9 cellular contexts compared by ENCODE assay signal in the genomic region with DNA sequence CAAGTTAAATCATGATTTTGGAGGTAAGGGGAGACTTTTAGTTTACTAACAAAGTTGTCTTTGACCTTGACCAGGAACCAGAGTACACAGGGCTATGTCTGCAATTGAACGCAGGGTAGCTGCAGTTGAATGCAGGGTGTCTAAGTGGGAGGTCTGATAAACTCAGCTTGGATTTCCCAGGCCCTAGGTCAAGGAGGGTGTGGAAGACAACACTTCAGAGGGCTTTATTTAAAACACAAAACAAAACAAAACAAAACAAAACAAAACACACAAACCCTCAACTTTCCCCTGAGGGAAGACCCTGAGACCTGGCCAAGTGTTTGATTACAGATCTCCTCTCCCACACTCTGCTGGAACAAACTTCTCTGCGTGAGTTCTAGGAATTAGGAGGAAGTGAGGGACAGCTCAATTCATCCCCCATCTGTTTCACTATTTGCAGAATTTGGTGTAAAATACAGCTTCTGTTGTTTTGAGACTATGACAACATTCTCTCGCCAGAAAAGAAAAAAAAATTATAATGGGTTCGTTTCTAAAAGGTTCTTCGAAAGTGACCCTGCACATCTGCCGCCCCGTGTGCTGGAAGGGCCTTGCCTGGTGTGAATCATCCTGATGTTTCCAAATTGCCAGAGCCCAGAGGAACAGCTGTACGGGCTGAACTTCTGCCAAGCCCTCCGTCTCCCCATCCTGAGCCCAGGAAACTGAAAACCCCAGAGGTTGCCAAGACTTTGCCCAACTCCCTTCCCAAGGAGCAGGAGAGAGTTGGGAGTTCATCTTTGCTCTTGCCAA.
DNase-seq lines count a peak whose midpoint lies in the region; ATAC-seq and TF ChIP-seq lines count a peak whose summit lies in the region.
"Had no signal": no experiment of that assay in that cellular context is flagged by ENCODE, and none has a peak within 500 bp of the region (broad histone marks: within the 10 kb centered on the region; RNA-seq: fewer than 3 reads in every experiment).

No MANE protein-coding gene starts in this region.

- intact Hi-C loops in left cardiac atrium (cut with DNase I), result no loop called here
- intact Hi-C loops in stomach (cut with DNase I; ENCODE audit: low total_unique reads), result no loop called here
- intact Hi-C loops in activated naive CD4-positive, alpha-beta T cell treated with anti-CD3 and anti-CD28 coated beads for 36 hours (cut with micrococcal nuclease), result no loop called here

- peaks cover 10% of the 10 kb centered on the region for H3K27me3 Mint-ChIP-seq in WTC11 (ENCODE audit: low read depth)
- no peaks in the 10 kb centered on the region for H3K27me3 Mint-ChIP-seq in activated naive CD4-positive, alpha-beta T cell treated with anti-CD3 and anti-CD28 coated beads for 36 hours (ENCODE audit: low read depth)
- no peaks in the 10 kb centered on the region for H3K27me3 Mint-ChIP-seq in stimulated activated naive CD8-positive, alpha-beta T cell treated with anti-CD3 and anti-CD28 coated beads, Interleukin-15, amount 100 ng/mL, for 72 hours

- H4K20me1 ChIP-seq in Karpas-422 (ENCODE audit: insufficient read depth, low read depth, low read length), result no peaks in the 10 kb centered on the region

- DNase-seq in GM04503 (ENCODE audit: low read depth) (peak; percentile 13), WTC11 (ENCODE audit: low spot score) (no peak), left cardiac atrium (peak; percentile 70), stomach (peak; percentile 45), Karpas-422 (no peak), kidney tubule cell (ENCODE audit: low spot score) (no peak)
- DNase-seq in activated naive CD4-positive, alpha-beta T cell treated with anti-CD3 and anti-CD28 coated beads for 36 hours, result no peak
- no peak for DNase-seq in stimulated activated naive CD8-positive, alpha-beta T cell treated with anti-CD3 and anti-CD28 coated beads, Interleukin-15, amount 100 ng/mL, for 72 hours

- H3K36me3 ChIP-seq in stomach (no peaks in the 10 kb centered on the region), Karpas-422 (ENCODE audit: insufficient read depth, low read length) (no peaks in the 10 kb centered on the region)

- no peak overlapping the region for H3K9ac ChIP-seq in Karpas-422 (ENCODE audit: low read length)

- peak overlapping the region in 3 of 5 donors; percentile 17 to 43 (median 35) for H3K27ac ChIP-seq in stomach
- no peak overlapping the region for H3K27ac ChIP-seq in Karpas-422 (ENCODE audit: low read length)

- ATAC-seq in WTC11 (peak; percentile 69), left cardiac atrium (peak; percentile 86 to 95)
- ATAC-seq in stimulated activated naive CD8-positive, alpha-beta T cell treated with anti-CD3 and anti-CD28 coated beads, Interleukin-15, amount 100 ng/mL, for 72 hours, result no peak

- H3K27ac Mint-ChIP-seq in WTC11, result no peak overlapping the region
- no peak overlapping the region for H3K27ac Mint-ChIP-seq in activated naive CD4-positive, alpha-beta T cell treated with anti-CD3 and anti-CD28 coated beads for 36 hours
- H3K27ac Mint-ChIP-seq in stimulated activated naive CD8-positive, alpha-beta T cell treated with anti-CD3 and anti-CD28 coated beads, Interleukin-15, amount 100 ng/mL, for 72 hours, result peak overlapping the region in 1 of 2 donors; percentile 27
- H3K27ac Mint-ChIP-seq: T-helper 1 cell treated with Interleukin-12 subunit alpha and Interleukin-12 subunit beta and Interleukin-4 antibody, amounts not matched to agents 30 μg/mL and 1 μg/mL, for 36 hours had no signal

- peaks cover 12% of the 10 kb centered on the region for H3K4me1 Mint-ChIP-seq in WTC11
- H3K4me1 Mint-ChIP-seq in activated naive CD4-positive, alpha-beta T cell treated with anti-CD3 and anti-CD28 coated beads for 36 hours (ENCODE audit: low read depth), result no peaks in the 10 kb centered on the region
- H3K4me1 Mint-ChIP-seq in stimulated activated naive CD8-positive, alpha-beta T cell treated with anti-CD3 and anti-CD28 coated beads, Interleukin-15, amount 100 ng/mL, for 72 hours, result no peaks in the 10 kb centered on the region

- 41 to 69% (median 50%) methylated on average over 9 of the region's 9 CpGs for WGBS in stomach, 5 donors

- no peak for TF ChIP-seq POLR2A in stomach (IDR thresholded peaks at IDR 0.05)

- H3K9me3 Mint-ChIP-seq in WTC11, result no peaks in the 10 kb centered on the region
- H3K9me3 Mint-ChIP-seq in activated naive CD4-positive, alpha-beta T cell treated with anti-CD3 and anti-CD28 coated beads for 36 hours, result no peaks in the 10 kb centered on the region
- no peaks in the 10 kb centered on the region for H3K9me3 Mint-ChIP-seq in stimulated activated naive CD8-positive, alpha-beta T cell treated with anti-CD3 and anti-CD28 coated beads, Interleukin-15, amount 100 ng/mL, for 72 hours
- H3K9me3 Mint-ChIP-seq: T-helper 1 cell treated with Interleukin-12 subunit alpha and Interleukin-12 subunit beta and Interleukin-4 antibody, amounts not matched to agents 30 μg/mL and 1 μg/mL, for 36 hours had no signal

- H3K9me2 ChIP-seq in Karpas-422 (replicated peaks; ENCODE audit: insufficient read depth, low read length), result no peaks in the 10 kb centered on the region

- H3K9me3 ChIP-seq in stomach (no peaks in the 10 kb centered on the region), Karpas-422 (ENCODE audit: low read length) (no peaks in the 10 kb centered on the region)

- CTCF ChIA-PET in WTC11 (lab: Charles Lee), result no interaction called here
- CTCF ChIA-PET in activated naive CD4-positive, alpha-beta T cell treated with anti-CD3 and anti-CD28 coated beads for 36 hours (lab: Charles Lee), result no interaction called here

- no peak overlapping the region for H3K4me3 Mint-ChIP-seq in WTC11
- no peak overlapping the region for H3K4me3 Mint-ChIP-seq in activated naive CD4-positive, alpha-beta T cell treated with anti-CD3 and anti-CD28 coated beads for 36 hours
- no peak overlapping the region for H3K4me3 Mint-ChIP-seq in stimulated activated naive CD8-positive, alpha-beta T cell treated with anti-CD3 and anti-CD28 coated beads, Interleukin-15, amount 100 ng/mL, for 72 hours
- H3K4me3 Mint-ChIP-seq: T-helper 1 cell treated with Interleukin-12 subunit alpha and Interleukin-12 subunit beta and Interleukin-4 antibody, amounts not matched to agents 30 μg/mL and 1 μg/mL, for 36 hours had no signal

- no peak overlapping the region for H2AFZ ChIP-seq in Karpas-422 (ENCODE audit: low read length)

- no peak for TF ChIP-seq EP300 in stomach (IDR thresholded peaks at IDR 0.05)

- H3K27me3 ChIP-seq in stomach (no peaks in the 10 kb centered on the region), Karpas-422 (ENCODE audit: low read length) (no peaks in the 10 kb centered on the region)

- POLR2A ChIA-PET in WTC11 (lab: Charles Lee), result no interaction called here

- H3K4me1 ChIP-seq in stomach (peaks cover 0 to 19% (median 13%) of the 10 kb centered on the region in 4 donors), Karpas-422 (ENCODE audit: low read length) (no peaks in the 10 kb centered on the region)

- no peaks in the 10 kb centered on the region for H3K36me3 Mint-ChIP-seq in WTC11
- H3K36me3 Mint-ChIP-seq in activated naive CD4-positive, alpha-beta T cell treated with anti-CD3 and anti-CD28 coated beads for 36 hours (ENCODE audit: low read depth), result no peaks in the 10 kb centered on the region

- no peak overlapping the region for H3K4me2 ChIP-seq in Karpas-422 (ENCODE audit: low read depth, low read length, poor library complexity, severe bottlenecking)

- no peak for TF ChIP-seq CTCF in WTC11 (IDR thresholded peaks at IDR 0.05)
- TF ChIP-seq CTCF in stomach (IDR thresholded peaks at IDR 0.05), result no peak

- H3K79me2 ChIP-seq in Karpas-422 (ENCODE audit: low read length), result no peaks in the 10 kb centered on the region

- H3K4me3 ChIP-seq in stomach (no peak overlapping the region), Karpas-422 (ENCODE audit: low read length) (no peak overlapping the region)

TF ChIP-seq in WTC11, 78 proteins besides CTCF, POLR2A, EP300 and RAD21 (continues in another document):
- TF ChIP-seq ETV6 (CRISPR knock-in tag; IDR thresholded peaks at IDR 0.05) (no peak), JUN (CRISPR knock-in tag; IDR thresholded peaks at IDR 0.05) (no peak), TEAD1 (CRISPR knock-in tag; IDR thresholded peaks at IDR 0.05) (no peak), GRHL2 (CRISPR knock-in tag; IDR thresholded peaks at IDR 0.05; ENCODE audit: insufficient replicate concordance, severe bottlenecking) (no peak)
- TF ChIP-seq, protein P1, sequence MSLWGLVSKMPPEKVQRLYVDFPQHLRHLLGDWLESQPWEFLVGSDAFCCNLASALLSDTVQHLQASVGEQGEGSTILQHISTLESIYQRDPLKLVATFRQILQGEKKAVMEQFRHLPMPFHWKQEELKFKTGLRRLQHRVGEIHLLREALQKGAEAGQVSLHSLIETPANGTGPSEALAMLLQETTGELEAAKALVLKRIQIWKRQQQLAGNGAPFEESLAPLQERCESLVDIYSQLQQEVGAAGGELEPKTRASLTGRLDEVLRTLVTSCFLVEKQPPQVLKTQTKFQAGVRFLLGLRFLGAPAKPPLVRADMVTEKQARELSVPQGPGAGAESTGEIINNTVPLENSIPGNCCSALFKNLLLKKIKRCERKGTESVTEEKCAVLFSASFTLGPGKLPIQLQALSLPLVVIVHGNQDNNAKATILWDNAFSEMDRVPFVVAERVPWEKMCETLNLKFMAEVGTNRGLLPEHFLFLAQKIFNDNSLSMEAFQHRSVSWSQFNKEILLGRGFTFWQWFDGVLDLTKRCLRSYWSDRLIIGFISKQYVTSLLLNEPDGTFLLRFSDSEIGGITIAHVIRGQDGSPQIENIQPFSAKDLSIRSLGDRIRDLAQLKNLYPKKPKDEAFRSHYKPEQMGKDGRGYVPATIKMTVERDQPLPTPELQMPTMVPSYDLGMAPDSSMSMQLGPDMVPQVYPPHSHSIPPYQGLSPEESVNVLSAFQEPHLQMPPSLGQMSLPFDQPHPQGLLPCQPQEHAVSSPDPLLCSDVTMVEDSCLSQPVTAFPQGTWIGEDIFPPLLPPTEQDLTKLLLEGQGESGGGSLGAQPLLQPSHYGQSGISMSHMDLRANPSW (CRISPR knock-in tag; conservative IDR thresholded peaks at IDR 0.05; ENCODE audit: low read depth), result no peak

Comparison
In these comparisons a context has a peak if more than half of its experiments do, and no peak if none do; other contexts are left out.
1. DNase-seq: peak in GM04503 (single experiment), left cardiac atrium (single experiment) and stomach (single experiment); none in WTC11 (single experiment), Karpas-422 (single experiment), activated naive CD4-positive, alpha-beta T cell treated with anti-CD3 and anti-CD28 coated beads for 36 hours (single experiment), kidney tubule cell (single experiment) and stimulated activated naive CD8-positive, alpha-beta T cell treated with anti-CD3 and anti-CD28 coated beads, Interleukin-15, amount 100 ng/mL, for 72 hours (0 of 2).